12 cellular contexts compared by ENCODE assay signal in genomic region chr1:170214117-170214979, GRCh38.
DNase-seq lines count a peak whose midpoint lies in the region; ATAC-seq, FAIRE-seq and TF ChIP-seq lines count a peak whose summit lies in the region.
"Had no signal": no experiment of that assay in that cellular context is flagged by ENCODE, and none has a peak within 500 bp of the region (broad histone marks: within the 10 kb centered on the region; RNA-seq: fewer than 3 reads in every experiment).

No MANE protein-coding gene starts in this region.

- DNase-seq in GM10248 (ENCODE audit: extremely low spot score) (peak; percentile 39), left ventricle myocardium superior (no peak), D721Med (ENCODE audit: insufficient read length, low spot score) (no peak), NCI-H69 (lab: John Stamatoyannopoulos, UW) (no peak), glomerular visceral epithelial cell (ENCODE audit: extremely low spot score) (no peak)
- DNase-seq: activated CD8-positive, alpha-beta memory T cell treated with anti-CD3 and anti-CD28 coated beads for 24 hours; AML-193; hippocampal formation; NCI-H187 had no signal

- peak; percentile 51 for ATAC-seq in GM21423 (IDR thresholded peaks at IDR 0.05; ENCODE audit: unreplicated experiment)
- peak; percentile 68 for ATAC-seq in HG03520 (IDR thresholded peaks at IDR 0.05; ENCODE audit: unreplicated experiment)
- ATAC-seq in left ventricle myocardium superior, result peak; percentile 26
- no peak for ATAC-seq in GM21528 (IDR thresholded peaks at IDR 0.05; ENCODE audit: low FRiP score, unreplicated experiment)

- intact Hi-C loops in left ventricle myocardium superior (cut with micrococcal nuclease), result no loop called here

- POLR2A ChIA-PET in GM10248 (lab: Yijun Ruan, JAX), result no interaction called here

- CTCF ChIA-PET in GM10248 (lab: Yijun Ruan, JAX), result no interaction called here

- TF ChIP-seq CTCF in GM10248 (IDR thresholded peaks at IDR 0.05; ENCODE audit: control extremely low read depth, extremely low read depth, low read depth, missing control alignments) (no peak), D721Med (IDR thresholded peaks at IDR 0.05; ENCODE audit: insufficient read depth, missing control alignments) (no peak)

- FAIRE-seq in D721Med (lab: Jason Lieb, UNC), result no peak
